Comparison of ENCODE assay signal across 13 cellular contexts in the genomic region with DNA sequence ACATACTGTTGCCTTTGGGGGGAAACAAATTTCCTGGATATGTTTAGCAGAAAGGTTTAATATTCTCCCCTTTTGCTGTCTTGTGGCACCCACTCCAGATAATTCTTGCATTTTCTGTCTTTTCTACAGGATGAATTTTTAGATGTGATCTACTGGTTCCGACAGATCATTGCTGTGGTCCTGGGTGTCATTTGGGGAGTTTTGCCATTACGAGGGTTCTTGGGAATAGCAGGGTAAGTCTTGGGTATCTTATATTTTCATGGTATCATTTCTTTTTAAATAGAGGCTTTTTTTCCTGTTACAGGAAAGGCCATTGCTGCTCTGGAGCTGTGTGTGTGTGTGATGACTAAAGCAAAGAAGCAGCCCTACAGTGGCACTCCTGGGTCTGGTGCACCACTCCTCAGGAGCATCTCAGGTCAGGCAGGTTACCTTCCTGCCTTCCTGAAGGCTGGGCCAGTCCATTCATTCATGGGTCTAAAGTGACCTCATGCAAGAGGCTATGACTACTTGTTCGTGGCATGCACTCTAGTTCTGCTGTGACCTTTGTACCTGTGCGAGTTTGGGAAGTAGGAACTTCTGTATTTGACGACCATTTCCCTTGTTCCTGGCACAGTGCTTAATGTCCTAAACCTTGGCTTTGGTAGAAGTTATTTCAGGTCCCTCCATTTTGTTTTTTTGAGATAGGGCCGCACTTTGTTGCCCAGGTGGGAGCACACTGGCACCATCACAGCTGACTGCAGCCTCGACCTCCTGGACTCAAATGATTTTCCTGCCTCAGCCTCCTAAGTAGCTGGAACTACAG. TPM values are rescaled to one million over a fixed set of nuclear protein-coding genes. Genes with fewer than 3 reads are reported as not detected.
DNase-seq lines count a peak whose midpoint lies in the region; ATAC-seq and TF ChIP-seq lines count a peak whose summit lies in the region.
"Had no signal": no experiment of that assay in that cellular context is flagged by ENCODE, and none has a peak within 500 bp of the region (broad histone marks: within the 10 kb centered on the region; RNA-seq: fewer than 3 reads in every experiment).

No MANE protein-coding gene starts in this region.

- intact Hi-C loops in activated CD4-positive, alpha-beta memory T cell treated with anti-CD3 and anti-CD28 coated beads for 36 hours (cut with micrococcal nuclease), result loop anchor here (5.0 kb wide), 2 partner anchors 140 to 165 kb away; partner anchors contain the start of genes DSN1 and NDRG3

- 60% methylated on average over 7 of the region's 7 CpGs for WGBS in liver

- CTCF ChIA-PET in activated CD4-positive, alpha-beta memory T cell treated with anti-CD3 and anti-CD28 coated beads for 36 hours (lab: Charles Lee), result interaction anchor here (0.7 to 1.6 kb wide), 2 partner anchors 12 to 36 kb away, joined by 3 read pairs; no protein-coding TSS in a partner anchor

- peak overlapping the region; percentile 93 for H3K27ac Mint-ChIP-seq in stimulated activated naive CD8-positive, alpha-beta T cell treated with anti-CD3 and anti-CD28 coated beads, Interleukin-15, Interleukin-2, amounts not matched to agents 100 ng/mL and 50 ng/mL, for 24 hours
- H3K27ac Mint-ChIP-seq in activated CD4-positive, alpha-beta memory T cell treated with anti-CD3 and anti-CD28 coated beads for 36 hours, result peak overlapping the region; percentile 97

- peak overlapping the region in 1 of 2 donors; percentile 57 for H3K9ac ChIP-seq in liver (ENCODE audit: low read depth in 1 of 2, low read length in 2 of 2)

- no peak for ATAC-seq in stimulated activated naive CD8-positive, alpha-beta T cell treated with anti-CD3 and anti-CD28 coated beads, Interleukin-15, Interleukin-2, amounts not matched to agents 100 U/mL and 50 U/mL, for 24 hours
- no peak for ATAC-seq in HG03469 (IDR thresholded peaks at IDR 0.05; ENCODE audit: unreplicated experiment)

- TF ChIP-seq RAD21 in liver (IDR thresholded peaks at IDR 0.05), result peak in 1 of 2 donors; percentile 24

- H3K27me3 Mint-ChIP-seq in stimulated activated naive CD8-positive, alpha-beta T cell treated with anti-CD3 and anti-CD28 coated beads, Interleukin-15, Interleukin-2, amounts not matched to agents 100 ng/mL and 50 ng/mL, for 24 hours, result no peaks in the 10 kb centered on the region
- no peaks in the 10 kb centered on the region for H3K27me3 Mint-ChIP-seq in activated CD4-positive, alpha-beta memory T cell treated with anti-CD3 and anti-CD28 coated beads for 36 hours

- POLR2A ChIA-PET in activated CD4-positive, alpha-beta memory T cell treated with anti-CD3 and anti-CD28 coated beads for 36 hours (lab: Charles Lee), result interaction anchor here (0.7 to 1.1 kb wide), 2 partner anchors 22 to 48 kb away, joined by 3 to 4 read pairs; no protein-coding TSS in a partner anchor

- no peak for TF ChIP-seq CTCF in liver (IDR thresholded peaks at IDR 0.05; ENCODE audit: low read depth, low read length, missing input control)

- H3K36me3 ChIP-seq in liver (ENCODE audit: control insufficient read depth in 4 of 4, insufficient read depth in 3 of 4, low read depth in 1 of 4, low read length in 3 of 4), result peaks cover 17 to 39% (median 29%) of the 10 kb centered on the region in 4 donors

- peak overlapping the region in 2 of 3 donors; percentile 96 to 97 for H3K4me3 ChIP-seq in liver (ENCODE audit: low read depth in 1 of 3, low read length in 3 of 3)

- peaks cover 0 to 24% (median 17%) of the 10 kb centered on the region in 4 donors for H3K4me1 ChIP-seq in liver (ENCODE audit: control insufficient read depth in 4 of 4, insufficient read depth in 4 of 4, low read length in 3 of 4)

- no peaks in the 10 kb centered on the region for H3K27me3 ChIP-seq in liver (ENCODE audit: control insufficient read depth in 4 of 4, insufficient read depth in 4 of 4, low read length in 3 of 4)

- peaks cover 40% of the 10 kb centered on the region for H3K4me1 Mint-ChIP-seq in stimulated activated naive CD8-positive, alpha-beta T cell treated with anti-CD3 and anti-CD28 coated beads, Interleukin-15, Interleukin-2, amounts not matched to agents 100 ng/mL and 50 ng/mL, for 24 hours (ENCODE audit: low read depth)
- H3K4me1 Mint-ChIP-seq in activated CD4-positive, alpha-beta memory T cell treated with anti-CD3 and anti-CD28 coated beads for 36 hours (ENCODE audit: low read depth), result peaks cover 30% of the 10 kb centered on the region

- no peak for DNase-seq in stimulated activated naive CD8-positive, alpha-beta T cell treated with anti-CD3 and anti-CD28 coated beads, Interleukin-15, Interleukin-2, amounts not matched to agents 100 U/mL and 50 U/mL, for 24 hours
- DNase-seq in activated CD4-positive, alpha-beta memory T cell treated with anti-CD3 and anti-CD28 coated beads for 36 hours, result no peak
- no peak for DNase-seq in HCEC 1CT
- DNase-seq in activated CD4-positive, CD25-positive, alpha-beta regulatory T cell treated with anti-CD3 and anti-CD28 coated beads, Interleukin-2, amount 50 U/mL, for 72 hours, result no peak
- DNase-seq in NCI-H1694 treated with DMSO at 0.1 percent for 48 hours (lab: John Stamatoyannopoulos, UW), result no peak
- DNase-seq: effector CD4-positive, alpha-beta T cell; GOT3; NCI-H1105 treated with DMSO at 0.1 percent for 48 hours; stimulated activated CD8-positive, alpha-beta memory T cell treated with anti-CD3 and anti-CD28 coated beads, Interleukin-4, amount 100 ng/mL, for 48 hours; WERI-Rb-1 had no signal

- H3K36me3 Mint-ChIP-seq in stimulated activated naive CD8-positive, alpha-beta T cell treated with anti-CD3 and anti-CD28 coated beads, Interleukin-15, Interleukin-2, amounts not matched to agents 100 ng/mL and 50 ng/mL, for 24 hours (ENCODE audit: low read depth), result peaks cover 47% of the 10 kb centered on the region
- H3K36me3 Mint-ChIP-seq in activated CD4-positive, alpha-beta memory T cell treated with anti-CD3 and anti-CD28 coated beads for 36 hours, result peaks cover 33% of the 10 kb centered on the region

- H3K27ac ChIP-seq in liver (ENCODE audit: low read depth in 1 of 2, low read length in 2 of 2), result peak overlapping the region; percentile 87 to 91
- H3K27ac ChIP-seq: WERI-Rb-1 had no signal

- no peaks in the 10 kb centered on the region for H3K9me3 Mint-ChIP-seq in stimulated activated naive CD8-positive, alpha-beta T cell treated with anti-CD3 and anti-CD28 coated beads, Interleukin-15, Interleukin-2, amounts not matched to agents 100 ng/mL and 50 ng/mL, for 24 hours
- no peaks in the 10 kb centered on the region for H3K9me3 Mint-ChIP-seq in activated CD4-positive, alpha-beta memory T cell treated with anti-CD3 and anti-CD28 coated beads for 36 hours

- peak overlapping the region; percentile 98 for H3K4me3 Mint-ChIP-seq in stimulated activated naive CD8-positive, alpha-beta T cell treated with anti-CD3 and anti-CD28 coated beads, Interleukin-15, Interleukin-2, amounts not matched to agents 100 ng/mL and 50 ng/mL, for 24 hours
- H3K4me3 Mint-ChIP-seq in activated CD4-positive, alpha-beta memory T cell treated with anti-CD3 and anti-CD28 coated beads for 36 hours, result peak overlapping the region; percentile 99

- no peaks in the 10 kb centered on the region for H3K9me3 ChIP-seq in liver (ENCODE audit: control insufficient read depth in 4 of 4, low read length in 3 of 4)

TF ChIP-seq in liver, 16 proteins besides CTCF, POLR2A, EP300 and RAD21 (continues in another document):
- TF ChIP-seq FOXA2 (IDR thresholded peaks at IDR 0.05) (no peak), JUND (IDR thresholded peaks at IDR 0.05) (peak; percentile 40 to 51), HNF4G (IDR thresholded peaks at IDR 0.05) (peak; percentile 62), GABPA (IDR thresholded peaks at IDR 0.05 in 1 of 2, conservative IDR thresholded peaks at IDR 0.05 in 1 of 2) (peak in 1 of 2 donors; percentile 60), SP1 (IDR thresholded peaks at IDR 0.05) (peak; percentile 76), TAF1 (conservative IDR thresholded peaks at IDR 0.05) (no peak), YY1 (IDR thresholded peaks at IDR 0.05) (peak; percentile 80), ZBTB33 (IDR thresholded peaks at IDR 0.05) (no peak), EGR1 (IDR thresholded peaks at IDR 0.05; ENCODE audit: low read depth in 2 of 2) (no peak), HNF4A (conservative IDR thresholded peaks at IDR 0.05) (peak; percentile 83 to 84), FOXA1 (IDR thresholded peaks at IDR 0.05) (no peak)
- TF ChIP-seq, protein P1, sequence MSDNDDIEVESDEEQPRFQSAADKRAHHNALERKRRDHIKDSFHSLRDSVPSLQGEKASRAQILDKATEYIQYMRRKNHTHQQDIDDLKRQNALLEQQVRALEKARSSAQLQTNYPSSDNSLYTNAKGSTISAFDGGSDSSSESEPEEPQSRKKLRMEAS (IDR thresholded peaks at IDR 0.05), result peak; percentile 76
- TF ChIP-seq, protein P2, sequence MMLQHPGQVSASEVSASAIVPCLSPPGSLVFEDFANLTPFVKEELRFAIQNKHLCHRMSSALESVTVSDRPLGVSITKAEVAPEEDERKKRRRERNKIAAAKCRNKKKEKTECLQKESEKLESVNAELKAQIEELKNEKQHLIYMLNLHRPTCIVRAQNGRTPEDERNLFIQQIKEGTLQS (IDR thresholded peaks at IDR 0.05), result no peak

RNA-seq across cellular contexts. Expression of gene RAB5IF, which starts 2.2 kb away (rescaled TPM):
- total RNA-seq in activated CD4-positive, alpha-beta memory T cell treated with anti-CD3 and anti-CD28 coated beads for 36 hours, result 100 to 1,000 TPM; 113 to 114 TPM
- 10 to 100 TPM; 58.9 to 83.5 TPM for total RNA-seq in liver
- polyA plus RNA-seq in liver, result 100 to 1,000 TPM; 167 to 170 TPM

RNA-seq across cellular contexts. Expression of gene TGIF2, which starts 34.4 kb away (rescaled TPM):
- total RNA-seq in activated CD4-positive, alpha-beta memory T cell treated with anti-CD3 and anti-CD28 coated beads for 36 hours, result 10 to 100 TPM; 39.7 to 43.0 TPM
- 1 to 10 TPM; 4.8 to 7.9 TPM for total RNA-seq in liver
- polyA plus RNA-seq in liver, result 1 to 10 TPM; 3.7 to 3.9 TPM

RNA-seq across cellular contexts. Expression of gene SLA2, which starts 38.2 kb away (rescaled TPM):
- 10 to 100 TPM; 47.1 to 47.7 TPM for total RNA-seq in activated CD4-positive, alpha-beta memory T cell treated with anti-CD3 and anti-CD28 coated beads for 36 hours
- 1 to 10 TPM in 1 of 2 donors, under 1 TPM in 1; 0.59 to 1.6 TPM for total RNA-seq in liver
- polyA plus RNA-seq in liver, result under 1 TPM; 0.18 to 0.24 TPM

Comparison
In these comparisons a context has a peak if more than half of its experiments do, and no peak if none do; other contexts are left out.
1. RNA of gene TGIF2, which starts 34.4 kb away (total RNA-seq): 39.7 to 43.0 TPM in activated CD4-positive, alpha-beta memory T cell treated with anti-CD3 and anti-CD28 coated beads for 36 hours; 4.8 to 7.9 TPM in liver; every median in the first group is over 4 times any median in the second.
2. RNA of gene SLA2, which starts 38.2 kb away (total RNA-seq): 47.1 to 47.7 TPM in activated CD4-positive, alpha-beta memory T cell treated with anti-CD3 and anti-CD28 coated beads for 36 hours; 0.59 to 1.6 TPM in liver; every median in the first group is over 10 times any median in the second.